ENCODE assay signal across 26 cellular contexts in the genomic region with DNA sequence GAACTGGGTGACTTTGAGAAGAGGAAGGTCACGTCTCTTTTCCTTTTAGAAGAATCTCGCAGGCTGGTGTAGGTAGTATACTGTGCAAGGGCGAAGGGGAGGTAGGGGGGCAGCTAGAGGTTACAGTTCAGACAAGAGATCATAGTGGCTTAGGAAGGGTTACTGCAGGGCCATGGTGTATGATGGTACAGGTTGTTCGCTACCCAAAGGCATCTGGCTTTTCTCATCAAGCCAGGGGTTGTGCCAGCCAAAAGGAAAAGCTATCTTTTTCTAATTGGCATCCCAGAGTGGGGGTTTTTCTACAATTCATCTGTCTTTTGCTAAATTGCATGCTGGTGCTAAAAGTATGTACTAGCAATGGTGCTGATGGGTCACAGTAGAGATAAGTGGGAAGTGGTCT. TPM values are rescaled to one million over a fixed set of nuclear protein-coding genes. Genes with fewer than 3 reads are reported as not detected.
"Had no signal": no experiment of that assay in that cellular context is flagged by ENCODE, and none has a peak within 500 bp of the region (broad histone marks: within the 10 kb centered on the region; RNA-seq: fewer than 3 reads in every experiment).

No MANE protein-coding gene starts in this region.

- H3K4me3 ChIP-seq: lower lobe of right lung, neural progenitor cell, spleen, upper lobe of right lung had no signal

- H3K36me3 ChIP-seq: brain microvascular endothelial cell, lower lobe of right lung, neural progenitor cell, spleen, upper lobe of right lung, WERI-Rb-1 had no signal

- ATAC-seq: activated CD8-positive, alpha-beta memory T cell treated with anti-CD3 and anti-CD28 coated beads, Interleukin-2, amount 10 ng/mL, durations not matched to agents 7 days and 5 days; activated CD8-positive, alpha-beta T cell treated with anti-CD3 and anti-CD28 coated beads for 36 hours; activated naive CD8-positive, alpha-beta T cell treated with anti-CD3 and anti-CD28 coated beads, Interleukin-2, amount 50 U/mL, for 24 hours; left colon; naive thymus-derived CD8-positive, alpha-beta T cell; stimulated activated naive CD8-positive, alpha-beta T cell treated with anti-CD3 and anti-CD28 coated beads, Interleukin-15, Interleukin-2, amounts not matched to agents 100 U/mL and 50 U/mL, for 24 hours; upper lobe of right lung had no signal

- DNase-seq: activated CD4-positive, alpha-beta T cell treated with anti-CD3 and anti-CD28 coated beads, Interleukin-2, amount 10 ng/mL, durations not matched to agents 7 days and 5 days; activated CD4-positive, CD25-positive, alpha-beta regulatory T cell treated with anti-CD3 and anti-CD28 coated beads, Interleukin-2, amount 50 U/mL, for 72 hours; activated CD8-positive, alpha-beta memory T cell treated with anti-CD3 and anti-CD28 coated beads, Interleukin-2, amount 10 ng/mL, durations not matched to agents 7 days and 5 days; activated CD8-positive, alpha-beta T cell treated with anti-CD3 and anti-CD28 coated beads for 36 hours; activated gamma-delta T cell; activated naive CD4-positive, alpha-beta T cell treated with anti-CD3 and anti-CD28 coated beads, Interleukin-2, amount 50 U/mL, for 16 hours; activated naive CD8-positive, alpha-beta T cell treated with anti-CD3 and anti-CD28 coated beads, Interleukin-2, amount 50 U/mL, for 24 hours; activated T-cell treated with anti-CD3 and anti-CD28 coated beads for 4 hours; aorta; brain microvascular endothelial cell; central memory CD4-positive, alpha-beta T cell; dermis blood vessel endothelial cell; effector CD8-positive, alpha-beta T cell; erythroblast; head of caudate nucleus; left colon; lower lobe of right lung; naive thymus-derived CD8-positive, alpha-beta T cell; posterior cingulate gyrus; spleen; stimulated activated CD4-positive, alpha-beta T cell treated with anti-CD3 and anti-CD28 coated beads, Interleukin-4, amount 100 ng/mL, for 1 hour; stimulated activated naive CD8-positive, alpha-beta T cell treated with anti-CD3 and anti-CD28 coated beads, Interleukin-15, Interleukin-2, amounts not matched to agents 100 U/mL and 50 U/mL, for 24 hours; T-helper 1 cell; upper lobe of right lung; WERI-Rb-1 had no signal

- H3K27me3 ChIP-seq: brain microvascular endothelial cell, neural progenitor cell, upper lobe of right lung had no signal

- H3K27ac ChIP-seq: brain microvascular endothelial cell, lower lobe of right lung, neural progenitor cell, spleen, upper lobe of right lung, WERI-Rb-1 had no signal

- H3K4me1 ChIP-seq: neural progenitor cell had no signal

- H3K9me3 ChIP-seq: lower lobe of right lung, spleen, upper lobe of right lung had no signal

RNA-seq across cellular contexts. Expression of a gene that starts 22.8 kb away (rescaled TPM):
- total RNA-seq: activated CD4-positive, alpha-beta T cell treated with anti-CD3 and anti-CD28 coated beads, Interleukin-2, amount 10 ng/mL, durations not matched to agents 7 days and 5 days; activated CD8-positive, alpha-beta T cell treated with anti-CD3 and anti-CD28 coated beads for 36 hours; naive thymus-derived CD8-positive, alpha-beta T cell had no signal
